ENCODE assay signal across 27 cellular contexts in the genomic region with DNA sequence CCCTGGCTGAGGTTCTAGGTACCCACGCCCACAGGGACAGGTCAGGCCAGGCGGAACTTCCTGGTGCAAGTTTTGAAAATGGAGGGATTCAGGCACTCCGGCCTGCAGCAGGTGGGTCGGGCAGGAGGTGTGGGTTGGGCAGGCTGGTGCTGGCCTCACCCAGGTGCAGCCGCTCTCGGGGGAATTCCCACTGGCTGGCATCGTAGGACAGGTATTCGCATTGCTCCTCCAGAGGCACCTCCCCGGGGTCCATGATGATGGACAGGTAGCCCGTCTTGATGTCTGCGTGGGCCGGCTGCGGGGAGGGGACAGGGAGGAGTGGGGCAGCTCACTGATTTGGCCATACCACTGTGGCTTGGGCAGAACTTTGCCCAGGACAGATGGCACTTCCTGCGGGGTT. TPM values are rescaled to one million over a fixed set of nuclear protein-coding genes. Genes with fewer than 3 reads are reported as not detected.
DNase-seq lines count a peak whose midpoint lies in the region; ATAC-seq, FAIRE-seq and TF ChIP-seq lines count a peak whose summit lies in the region.
"Had no signal": no experiment of that assay in that cellular context is flagged by ENCODE, and none has a peak within 500 bp of the region (broad histone marks: within the 10 kb centered on the region; RNA-seq: fewer than 3 reads in every experiment).

No MANE protein-coding gene starts in this region.

- no peak overlapping the region for H2AFZ ChIP-seq in H1 (ENCODE audit: low read length)

- no peak for DNase-seq in CD4-positive, CD25-positive, alpha-beta regulatory T cell
- no peak for DNase-seq in H1 (ENCODE audit: low read depth in 1 of 2, low spot score in 2 of 2)
- no peak for DNase-seq in stimulated activated effector memory CD8-positive, alpha-beta T cell treated with anti-CD3 and anti-CD28 coated beads, Interleukin-12 subunit alpha, Interleukin-12 subunit beta, amount 100 ng/mL, for 72 hours (ENCODE audit: low spot score in 2 of 2)
- no peak for DNase-seq in activated CD8-positive, alpha-beta T cell treated with anti-CD3 and anti-CD28 coated beads for 36 hours
- no peak for DNase-seq in globus pallidus (ENCODE audit: low spot score)
- DNase-seq in T-helper 2 cell treated with Interferon-gamma antibody and Interleukin-4, amounts not matched to agents 5 μg/mL and 100 μg/mL, for 36 hours (ENCODE audit: low spot score), result no peak
- DNase-seq: AML-193; CD4-positive, alpha-beta memory T cell; COR-L47; DMS 273 treated with DMSO at 0.1 percent for 48 hours; DMS53; DND-41; EL; H7; HFFc6 had no signal

- H3K9me3 Mint-ChIP-seq in CD4-positive, CD25-positive, alpha-beta regulatory T cell, result no peaks in the 10 kb centered on the region
- no peaks in the 10 kb centered on the region for H3K9me3 Mint-ChIP-seq in nephron
- H3K9me3 Mint-ChIP-seq in stimulated activated effector memory CD8-positive, alpha-beta T cell treated with anti-CD3 and anti-CD28 coated beads, Interleukin-12 subunit alpha, Interleukin-12 subunit beta, amount 100 ng/mL, for 72 hours, result no peaks in the 10 kb centered on the region
- H3K9me3 Mint-ChIP-seq in activated CD8-positive, alpha-beta T cell treated with anti-CD3 and anti-CD28 coated beads for 36 hours, result no peaks in the 10 kb centered on the region
- no peaks in the 10 kb centered on the region for H3K9me3 Mint-ChIP-seq in T-helper 2 cell treated with Interferon-gamma antibody and Interleukin-4, amounts not matched to agents 5 μg/mL and 100 μg/mL, for 36 hours
- H3K9me3 Mint-ChIP-seq: CD4-positive, alpha-beta memory T cell; GM23338 had no signal

- 90% methylated on average over 13 of the region's 14 CpGs; no CpG with 5 or more reads in 1 of the 2 experiments for WGBS in H1 (ENCODE audit: extremely low coverage in 1 of 2, insufficient coverage in 1 of 2, insufficient read length in 1 of 2, insufficient replicate concordance in 2 of 2, low coverage in 1 of 2, low lambda C conversion rate in 2 of 2, missing lambda C conversion rate in 1 of 2), 2 experiments

- peak overlapping the region; percentile 62; the same call in 1 of the 2 replicates for H4K8ac ChIP-seq in H1 (ENCODE audit: extremely low read depth, insufficient read depth, low read length)

- intact Hi-C loops in activated CD8-positive, alpha-beta T cell treated with anti-CD3 and anti-CD28 coated beads for 36 hours (cut with micrococcal nuclease), result no loop called here

- no peak overlapping the region for H3K9ac ChIP-seq in H1 (replicated peaks in 1 of 4; ENCODE audit: extremely low read depth in 1 of 4, low read depth in 3 of 4, low read length in 3 of 4)

- no peaks in the 10 kb centered on the region for H3K36me3 ChIP-seq in CD4-positive, CD25-positive, alpha-beta regulatory T cell (ENCODE audit: control insufficient read depth, insufficient read depth, low read length)
- H3K36me3 ChIP-seq in H1 (ENCODE audit: control insufficient read depth in 2 of 4, insufficient read depth in 4 of 4, low read length in 3 of 4), result no peaks in the 10 kb centered on the region

- no peak overlapping the region for H3K4me3 ChIP-seq in CD4-positive, CD25-positive, alpha-beta regulatory T cell (ENCODE audit: low read depth, low read length)
- H3K4me3 ChIP-seq in H1 (ENCODE audit: extremely low read depth in 1 of 4, insufficient read depth in 2 of 4, low read depth in 3 of 4, low read length in 4 of 4), result no peak overlapping the region
- H3K4me3 ChIP-seq: GM12878 had no signal

- H3K4me1 ChIP-seq in CD4-positive, CD25-positive, alpha-beta regulatory T cell (ENCODE audit: control insufficient read depth, insufficient read depth, low read length, poor library complexity, severe bottlenecking), result peaks cover 9% of the 10 kb centered on the region
- peaks cover 0 to 4% (median 1%) of the 10 kb centered on the region in 4 experiments; a peak in 4 of 7 replicates for H3K4me1 ChIP-seq in H1 (replicated peaks in 1 of 4; ENCODE audit: control insufficient read depth in 3 of 4, insufficient read depth in 4 of 4, low read length in 3 of 4)
- H3K4me1 ChIP-seq: A549 had no signal

- no peak for FAIRE-seq in H1 (lab: Jason Lieb, UNC)
- FAIRE-seq: A549, GM12878, GM19239 had no signal

- H2BK12ac ChIP-seq in H1 (ENCODE audit: low read depth, low read length), result 0 out of 2 replicates have a peak overlapping the region, but pooled peaks have one; percentile 9

- no peak overlapping the region for H3K4ac ChIP-seq in H1 (replicated peaks; ENCODE audit: insufficient read length, low read depth, low read length)

- no peak overlapping the region for H2BK120ac ChIP-seq in H1 (replicated peaks; ENCODE audit: low read depth, low read length)

- no peaks in the 10 kb centered on the region for H3K79me2 ChIP-seq in H1 (ENCODE audit: control insufficient read depth in 1 of 2, insufficient read depth in 2 of 2, low read length in 2 of 2)

- no peak overlapping the region for H4K91ac ChIP-seq in H1 (replicated peaks; ENCODE audit: insufficient read length, low read length)

- H2AK5ac ChIP-seq in H1 (ENCODE audit: low read depth, low read length), result no peak overlapping the region

- no peak overlapping the region for H2BK20ac ChIP-seq in H1 (ENCODE audit: low read length)

- TF ChIP-seq CTCF in H1 (IDR thresholded peaks at IDR 0.05; ENCODE audit: control extremely low read depth in 1 of 3, insufficient read depth in 1 of 3, low read depth in 1 of 3, low read length in 3 of 3), result no peak
- no peak for TF ChIP-seq CTCF in nephron (IDR thresholded peaks at IDR 0.05; ENCODE audit: unreplicated experiment in 3 of 3)
- TF ChIP-seq CTCF in activated CD8-positive, alpha-beta T cell treated with anti-CD3 and anti-CD28 coated beads for 36 hours (IDR thresholded peaks at IDR 0.05), result no peak

- POLR2A ChIA-PET in H1 (lab: Charles Lee; ENCODE audit: partially characterized antibody), result interaction anchor here (0.6 to 1.6 kb wide), 4 partner anchors 10 to 1015 kb away, joined by 3 to 6 read pairs (median 3); no protein-coding TSS in a partner anchor
- POLR2A ChIA-PET in activated CD8-positive, alpha-beta T cell treated with anti-CD3 and anti-CD28 coated beads for 36 hours (lab: Charles Lee), result no interaction called here

- TF ChIP-seq EP300 in H1 (IDR thresholded peaks at IDR 0.05; ENCODE audit: borderline replicate concordance in 1 of 2, low read depth in 2 of 2, low read length in 2 of 2), result no peak

- peaks cover 0 to 2% of the 10 kb centered on the region in 2 experiments for H4K20me1 ChIP-seq in H1 (replicated peaks in 1 of 2; ENCODE audit: control insufficient read depth in 1 of 2, insufficient read depth in 2 of 2, low read length in 2 of 2)

- no peaks in the 10 kb centered on the region for H3K79me1 ChIP-seq in H1 (ENCODE audit: low read depth, low read length)

- H3K36me3 Mint-ChIP-seq in CD4-positive, CD25-positive, alpha-beta regulatory T cell, result no peaks in the 10 kb centered on the region
- no peaks in the 10 kb centered on the region for H3K36me3 Mint-ChIP-seq in nephron (ENCODE audit: low read depth)
- H3K36me3 Mint-ChIP-seq in stimulated activated effector memory CD8-positive, alpha-beta T cell treated with anti-CD3 and anti-CD28 coated beads, Interleukin-12 subunit alpha, Interleukin-12 subunit beta, amount 100 ng/mL, for 72 hours, result no peaks in the 10 kb centered on the region
- H3K36me3 Mint-ChIP-seq in activated CD8-positive, alpha-beta T cell treated with anti-CD3 and anti-CD28 coated beads for 36 hours (ENCODE audit: low read depth), result no peaks in the 10 kb centered on the region
- no peaks in the 10 kb centered on the region for H3K36me3 Mint-ChIP-seq in T-helper 2 cell treated with Interferon-gamma antibody and Interleukin-4, amounts not matched to agents 5 μg/mL and 100 μg/mL, for 36 hours (ENCODE audit: low read depth)
- H3K36me3 Mint-ChIP-seq: CD4-positive, alpha-beta memory T cell had no signal

- H3K4me3 Mint-ChIP-seq in CD4-positive, CD25-positive, alpha-beta regulatory T cell, result no peak overlapping the region
- H3K4me3 Mint-ChIP-seq in nephron, result peak overlapping the region in 2 of 3 experiments; percentile 15 to 41
- H3K4me3 Mint-ChIP-seq in stimulated activated effector memory CD8-positive, alpha-beta T cell treated with anti-CD3 and anti-CD28 coated beads, Interleukin-12 subunit alpha, Interleukin-12 subunit beta, amount 100 ng/mL, for 72 hours, result peak overlapping the region; percentile 33
- H3K4me3 Mint-ChIP-seq in activated CD8-positive, alpha-beta T cell treated with anti-CD3 and anti-CD28 coated beads for 36 hours, result no peak overlapping the region
- H3K4me3 Mint-ChIP-seq in T-helper 2 cell treated with Interferon-gamma antibody and Interleukin-4, amounts not matched to agents 5 μg/mL and 100 μg/mL, for 36 hours, result no peak overlapping the region
- H3K4me3 Mint-ChIP-seq: HFFc6 had no signal

- no peak overlapping the region for H3K23ac ChIP-seq in H1 (ENCODE audit: insufficient read length)

- peak overlapping the region in 2 of 3 donors; percentile 32 to 63 for H3K27ac Mint-ChIP-seq in CD4-positive, CD25-positive, alpha-beta regulatory T cell
- no peak overlapping the region for H3K27ac Mint-ChIP-seq in nephron
- no peak overlapping the region for H3K27ac Mint-ChIP-seq in stimulated activated effector memory CD8-positive, alpha-beta T cell treated with anti-CD3 and anti-CD28 coated beads, Interleukin-12 subunit alpha, Interleukin-12 subunit beta, amount 100 ng/mL, for 72 hours
- H3K27ac Mint-ChIP-seq in activated CD8-positive, alpha-beta T cell treated with anti-CD3 and anti-CD28 coated beads for 36 hours, result no peak overlapping the region
- H3K27ac Mint-ChIP-seq in T-helper 2 cell treated with Interferon-gamma antibody and Interleukin-4, amounts not matched to agents 5 μg/mL and 100 μg/mL, for 36 hours, result no peak overlapping the region
- H3K27ac Mint-ChIP-seq: CD4-positive, alpha-beta memory T cell; GM23338; HFFc6 had no signal

- no peak for ATAC-seq in CD4-positive, CD25-positive, alpha-beta regulatory T cell (ENCODE audit: low read depth in 2 of 2)
- no peak for ATAC-seq in stimulated activated effector memory CD8-positive, alpha-beta T cell treated with anti-CD3 and anti-CD28 coated beads, Interleukin-12 subunit alpha, Interleukin-12 subunit beta, amount 100 ng/mL, for 72 hours
- no peak for ATAC-seq in activated CD8-positive, alpha-beta T cell treated with anti-CD3 and anti-CD28 coated beads for 36 hours
- ATAC-seq: A549, GM12878, HCT116 had no signal

- no peak overlapping the region for H2BK15ac ChIP-seq in H1 (ENCODE audit: low read length)

- no peak overlapping the region for H4K5ac ChIP-seq in H1 (ENCODE audit: insufficient read length, low read depth, low read length)

- no peaks in the 10 kb centered on the region for H3K27me3 ChIP-seq in CD4-positive, CD25-positive, alpha-beta regulatory T cell (ENCODE audit: control insufficient read depth, insufficient read depth, low read length)
- peaks cover 0 to 13% (median 7%) of the 10 kb centered on the region in 4 experiments; a peak in 5 of 7 replicates for H3K27me3 ChIP-seq in H1 (replicated peaks in 1 of 4; ENCODE audit: control insufficient read depth in 3 of 4, extremely low read depth in 1 of 4, insufficient read depth in 3 of 4, low read length in 3 of 4)

- H3K4me2 ChIP-seq in H1 (ENCODE audit: insufficient read depth in 1 of 2, low read depth in 2 of 2, low read length in 2 of 2), result peak overlapping the region in 1 of 2 experiments; percentile 87; a peak in 1 of 4 replicates

- no peaks in the 10 kb centered on the region for H3K27me3 Mint-ChIP-seq in CD4-positive, CD25-positive, alpha-beta regulatory T cell
- H3K27me3 Mint-ChIP-seq in nephron (ENCODE audit: low read depth), result peaks cover 25% of the 10 kb centered on the region
- H3K27me3 Mint-ChIP-seq in activated CD8-positive, alpha-beta T cell treated with anti-CD3 and anti-CD28 coated beads for 36 hours, result no peaks in the 10 kb centered on the region
- H3K27me3 Mint-ChIP-seq in T-helper 2 cell treated with Interferon-gamma antibody and Interleukin-4, amounts not matched to agents 5 μg/mL and 100 μg/mL, for 36 hours (ENCODE audit: low read depth), result no peaks in the 10 kb centered on the region
- H3K27me3 Mint-ChIP-seq: CD4-positive, alpha-beta memory T cell had no signal

- H3K9me3 ChIP-seq in CD4-positive, CD25-positive, alpha-beta regulatory T cell (ENCODE audit: control insufficient read depth in 2 of 2, low read length in 2 of 2), result no peaks in the 10 kb centered on the region
- H3K9me3 ChIP-seq in H1 (ENCODE audit: insufficient read depth in 2 of 2, low read depth in 1 of 2, low read length in 1 of 2), result no peaks in the 10 kb centered on the region
- H3K9me3 ChIP-seq: A549 had no signal

- H2BK5ac ChIP-seq in H1 (ENCODE audit: low read depth, low read length), result no peak overlapping the region

- TF ChIP-seq POLR2A in H1 (IDR thresholded peaks at IDR 0.05; ENCODE audit: control extremely low read depth in 1 of 2, low read depth in 2 of 2, low read length in 2 of 2), result no peak

- H3K4me1 Mint-ChIP-seq in CD4-positive, CD25-positive, alpha-beta regulatory T cell, result peaks cover 0 to 21% (median 0%) of the 10 kb centered on the region in 4 donors
- H3K4me1 Mint-ChIP-seq in nephron, result peaks cover 4% of the 10 kb centered on the region
- peaks cover 13% of the 10 kb centered on the region for H3K4me1 Mint-ChIP-seq in stimulated activated effector memory CD8-positive, alpha-beta T cell treated with anti-CD3 and anti-CD28 coated beads, Interleukin-12 subunit alpha, Interleukin-12 subunit beta, amount 100 ng/mL, for 72 hours
- H3K4me1 Mint-ChIP-seq in activated CD8-positive, alpha-beta T cell treated with anti-CD3 and anti-CD28 coated beads for 36 hours (ENCODE audit: low read depth), result peaks cover 8% of the 10 kb centered on the region
- H3K4me1 Mint-ChIP-seq in T-helper 2 cell treated with Interferon-gamma antibody and Interleukin-4, amounts not matched to agents 5 μg/mL and 100 μg/mL, for 36 hours (ENCODE audit: low read depth), result peaks cover 3% of the 10 kb centered on the region

- TF ChIP-seq RAD21 in H1 (IDR thresholded peaks at IDR 0.05 in 1 of 2, conservative IDR thresholded peaks at IDR 0.05 in 1 of 2; ENCODE audit: low read depth in 2 of 2, low read length in 2 of 2), result no peak

- CTCF ChIA-PET in H1 (lab: Charles Lee; ENCODE audit: partially characterized antibody), result interaction anchor here (0.8 to 4.9 kb wide), 25 partner anchors 8 to 416 kb away, joined by 3 to 52 read pairs (median 4); a partner anchor contains a TSS
- CTCF ChIA-PET in activated CD8-positive, alpha-beta T cell treated with anti-CD3 and anti-CD28 coated beads for 36 hours (lab: Charles Lee), result interaction anchor here (0.9 to 1.4 kb wide), 5 partner anchors 13 to 70 kb away, joined by 3 to 7 read pairs (median 4); no protein-coding TSS in a partner anchor

- no peak overlapping the region for H3K18ac ChIP-seq in H1 (ENCODE audit: extremely low read depth, low read length)

- H3K27ac ChIP-seq in CD4-positive, CD25-positive, alpha-beta regulatory T cell (ENCODE audit: insufficient read depth, low read length, poor library complexity, severe bottlenecking), result no peak overlapping the region
- no peak overlapping the region for H3K27ac ChIP-seq in H1 (ENCODE audit: low read depth, low read length)
- H3K27ac ChIP-seq: 22Rv1, C4-2B, HL-60 had no signal

- H3K23me2 ChIP-seq in H1 (ENCODE audit: low read depth, low read length), result peaks cover 4% of the 10 kb centered on the region; the same call in 1 of the 2 replicates

- H3K56ac ChIP-seq in H1 (replicated peaks; ENCODE audit: insufficient read length, low read depth, low read length), result no peak overlapping the region

- H3K14ac ChIP-seq in H1 (ENCODE audit: insufficient read length), result no peak overlapping the region

RNA-seq across cellular contexts. Expression of a gene that starts 28.7 kb away (rescaled TPM):
- not detected for total RNA-seq in CD4-positive, CD25-positive, alpha-beta regulatory T cell
- under 1 TPM in 1 of 4 donors, not detected in 3; 0.49 TPM for polyA plus RNA-seq in CD4-positive, CD25-positive, alpha-beta regulatory T cell
- total RNA-seq in H1 (2021; fragmentation: NEBNext Ultra II Directional; extraction: Animal tissue kit (Norgen Biotek cat#: 25700)), result not detected in 2 replicates
- 0.20 TPM in 1 of 2 replicates, not detected in the other for polyA plus RNA-seq in H1 (2011; rRNA removed)
- polyA plus RNA-seq in H1 (2011; cell fraction: cytosol; rRNA removed), result not detected
- 0.31 TPM for polyA plus RNA-seq in H1 (2011; cell fraction: nucleus; rRNA removed)
- not detected in 4 replicates for polyA plus RNA-seq in H1 (2012, experiment 1 of 2)
- polyA plus RNA-seq in H1 (2012, experiment 2 of 2), result not detected
- polyA plus RNA-seq in H1 (2013, experiment 1 of 2), result 0.18 TPM
- 0.24 TPM for polyA plus RNA-seq in H1 (2013, experiment 2 of 2)
- not detected in 2 replicates for polyA minus RNA-seq in H1 (2011; rRNA and poly(A)+ RNA removed)
- not detected for polyA minus RNA-seq in H1 (2011; cell fraction: cytosol; rRNA and poly(A)+ RNA removed)
- polyA minus RNA-seq in H1 (2011; cell fraction: nucleus; rRNA and poly(A)+ RNA removed), result not detected
- not detected for total RNA-seq in activated CD8-positive, alpha-beta T cell treated with anti-CD3 and anti-CD28 coated beads for 36 hours
- total RNA-seq: CD4-positive, alpha-beta memory T cell; G401; GM23338; H7; HFFc6; HT1080 had no signal
- polyA plus RNA-seq: A549; BJ; CD4-positive, alpha-beta memory T cell; GM12878; GM23338 had no signal

RNA-seq across cellular contexts. Expression of a gene that starts 29.4 kb away (rescaled TPM):
- 2.4 TPM for total RNA-seq in CD4-positive, CD25-positive, alpha-beta regulatory T cell
- 1 to 10 TPM; 1.2 to 4.0 (median 2.3) TPM for polyA plus RNA-seq in CD4-positive, CD25-positive, alpha-beta regulatory T cell
- total RNA-seq in H1 (2021; fragmentation: NEBNext Ultra II Directional; extraction: Animal tissue kit (Norgen Biotek cat#: 25700)), result 7.7 TPM in 2 replicates
- 6.5 and 8.5 TPM in 2 replicates for polyA plus RNA-seq in H1 (2011; rRNA removed)
- polyA plus RNA-seq in H1 (2011; cell fraction: cytosol; rRNA removed), result 8.5 TPM
- 32.2 TPM for polyA plus RNA-seq in H1 (2011; cell fraction: nucleus; rRNA removed)
- 6.1 to 9.2 TPM (median 6.8 TPM) in 4 replicates for polyA plus RNA-seq in H1 (2012, experiment 1 of 2)
- polyA plus RNA-seq in H1 (2012, experiment 2 of 2), result 6.1 TPM
- 7.0 TPM for polyA plus RNA-seq in H1 (2013, experiment 1 of 2)
- 7.1 TPM for polyA plus RNA-seq in H1 (2013, experiment 2 of 2)
- 7.1 and 11.7 TPM in 2 replicates for polyA minus RNA-seq in H1 (2011; rRNA and poly(A)+ RNA removed)
- 8.1 TPM for polyA minus RNA-seq in H1 (2011; cell fraction: cytosol; rRNA and poly(A)+ RNA removed)
- polyA minus RNA-seq in H1 (2011; cell fraction: nucleus; rRNA and poly(A)+ RNA removed), result 14.3 TPM
- total RNA-seq in activated CD8-positive, alpha-beta T cell treated with anti-CD3 and anti-CD28 coated beads for 36 hours, result 1 to 10 TPM; 3.3 to 4.4 TPM
- total RNA-seq: GM12878, HFFc6 had no signal

Comparison
In these comparisons a context has a peak if more than half of its experiments do, and no peak if none do; other contexts are left out.
1. H3K27ac Mint-ChIP-seq: peak in CD4-positive, CD25-positive, alpha-beta regulatory T cell (2 of 3); none in nephron (0 of 3), stimulated activated effector memory CD8-positive, alpha-beta T cell treated with anti-CD3 and anti-CD28 coated beads, Interleukin-12 subunit alpha, Interleukin-12 subunit beta, amount 100 ng/mL, for 72 hours (single experiment), activated CD8-positive, alpha-beta T cell treated with anti-CD3 and anti-CD28 coated beads for 36 hours (single experiment) and T-helper 2 cell treated with Interferon-gamma antibody and Interleukin-4, amounts not matched to agents 5 μg/mL and 100 μg/mL, for 36 hours (single experiment).
2. H3K4me3 Mint-ChIP-seq: peak in nephron (2 of 3) and stimulated activated effector memory CD8-positive, alpha-beta T cell treated with anti-CD3 and anti-CD28 coated beads, Interleukin-12 subunit alpha, Interleukin-12 subunit beta, amount 100 ng/mL, for 72 hours (single experiment); none in CD4-positive, CD25-positive, alpha-beta regulatory T cell (0 of 4), activated CD8-positive, alpha-beta T cell treated with anti-CD3 and anti-CD28 coated beads for 36 hours (single experiment) and T-helper 2 cell treated with Interferon-gamma antibody and Interleukin-4, amounts not matched to agents 5 μg/mL and 100 μg/mL, for 36 hours (single experiment).